12 cellular contexts compared by ENCODE assay signal in the genomic region with DNA sequence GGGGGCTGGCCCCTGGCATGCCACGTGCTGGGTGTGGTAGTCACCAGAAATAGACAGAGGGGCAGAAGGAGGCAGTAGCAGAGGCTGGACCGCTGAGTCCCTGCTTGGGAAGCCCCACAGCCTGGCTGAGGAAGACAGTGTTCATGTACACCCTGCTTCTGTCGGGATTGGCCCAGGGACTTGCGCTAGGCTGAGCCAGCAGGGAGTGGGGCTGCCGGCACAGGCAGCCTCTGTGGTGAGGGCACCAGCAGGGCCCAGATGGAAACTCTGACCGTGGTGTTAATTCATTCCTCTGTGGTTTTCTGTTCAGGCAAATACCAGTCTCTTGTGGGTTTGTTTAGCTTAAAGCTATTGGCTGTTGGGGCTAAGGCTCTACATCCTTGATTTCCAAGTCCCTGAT.
DNase-seq lines count a peak whose midpoint lies in the region; ATAC-seq and TF ChIP-seq lines count a peak whose summit lies in the region.
"Had no signal": no experiment of that assay in that cellular context is flagged by ENCODE, and none has a peak within 500 bp of the region (broad histone marks: within the 10 kb centered on the region; RNA-seq: fewer than 3 reads in every experiment).

No MANE protein-coding gene starts in this region.

- intact Hi-C loops in adrenal gland (cut with DNase I) = no loop called here

- H3K27ac Mint-ChIP-seq in activated T-cell treated with anti-CD3 and anti-CD28 coated beads, Interleukin-2, amount 50 U/mL, for 24 hours = no peak overlapping the region
- H3K27ac Mint-ChIP-seq in stimulated activated effector memory CD8-positive, alpha-beta T cell treated with anti-CD3 and anti-CD28 coated beads, Interleukin-12 subunit alpha, Interleukin-12 subunit beta, amount 100 ng/mL, for 72 hours = no peak overlapping the region
- H3K27ac Mint-ChIP-seq: endodermal cell had no signal

- H3K27me3 Mint-ChIP-seq in activated T-cell treated with anti-CD3 and anti-CD28 coated beads, Interleukin-2, amount 50 U/mL, for 24 hours = peaks cover 32% of the 10 kb centered on the region

- 72 to 83% (median 78%) methylated on average over 1 to 6 of the region's 6 CpGs for WGBS in adrenal gland, 4 donors

- no peak for TF ChIP-seq CTCF in adrenal gland (IDR thresholded peaks at IDR 0.05)

- H3K4me3 Mint-ChIP-seq in activated T-cell treated with anti-CD3 and anti-CD28 coated beads, Interleukin-2, amount 50 U/mL, for 24 hours = no peak overlapping the region
- no peak overlapping the region for H3K4me3 Mint-ChIP-seq in stimulated activated effector memory CD8-positive, alpha-beta T cell treated with anti-CD3 and anti-CD28 coated beads, Interleukin-12 subunit alpha, Interleukin-12 subunit beta, amount 100 ng/mL, for 72 hours
- H3K4me3 Mint-ChIP-seq: endodermal cell had no signal

- ATAC-seq in HG03060 (IDR thresholded peaks at IDR 0.05; ENCODE audit: low read depth, unreplicated experiment) (peak; percentile 37), HG03457 (IDR thresholded peaks at IDR 0.05; ENCODE audit: unreplicated experiment) (no peak)
- ATAC-seq in stimulated activated effector memory CD8-positive, alpha-beta T cell treated with anti-CD3 and anti-CD28 coated beads, Interleukin-12 subunit alpha, Interleukin-12 subunit beta, amount 100 ng/mL, for 72 hours = peak; percentile 36

- H3K4me1 ChIP-seq in adrenal gland (replicated peaks in 1 of 2) = no peaks in the 10 kb centered on the region
- H3K4me1 ChIP-seq: HAP-1 had no signal

- no peak overlapping the region for H3K4me3 ChIP-seq in adrenal gland
- H3K4me3 ChIP-seq: HAP-1, MG63 had no signal

- H3K9me3 Mint-ChIP-seq in activated T-cell treated with anti-CD3 and anti-CD28 coated beads, Interleukin-2, amount 50 U/mL, for 24 hours = no peaks in the 10 kb centered on the region
- H3K9me3 Mint-ChIP-seq in stimulated activated effector memory CD8-positive, alpha-beta T cell treated with anti-CD3 and anti-CD28 coated beads, Interleukin-12 subunit alpha, Interleukin-12 subunit beta, amount 100 ng/mL, for 72 hours = no peaks in the 10 kb centered on the region
- H3K9me3 Mint-ChIP-seq: endodermal cell had no signal

- peaks cover 29% of the 10 kb centered on the region for H3K4me1 Mint-ChIP-seq in activated T-cell treated with anti-CD3 and anti-CD28 coated beads, Interleukin-2, amount 50 U/mL, for 24 hours (ENCODE audit: low read depth)
- peaks cover 30% of the 10 kb centered on the region for H3K4me1 Mint-ChIP-seq in stimulated activated effector memory CD8-positive, alpha-beta T cell treated with anti-CD3 and anti-CD28 coated beads, Interleukin-12 subunit alpha, Interleukin-12 subunit beta, amount 100 ng/mL, for 72 hours

- no peaks in the 10 kb centered on the region for H3K9me3 ChIP-seq in adrenal gland (replicated peaks in 1 of 3)
- H3K9me3 ChIP-seq: HAP-1, MG63 had no signal

- no peaks in the 10 kb centered on the region for H3K27me3 ChIP-seq in adrenal gland
- H3K27me3 ChIP-seq: MG63 had no signal

- no peak for TF ChIP-seq POLR2A in adrenal gland (IDR thresholded peaks at IDR 0.05)

- peak; percentile 18 for DNase-seq in activated T-cell treated with anti-CD3 and anti-CD28 coated beads for 48 hours (ENCODE audit: low read depth)
- no peak for DNase-seq in activated T-cell treated with anti-CD3 and anti-CD28 coated beads, Interleukin-2, amount 50 U/mL, for 24 hours
- DNase-seq in epithelial cell of prostate (ENCODE audit: low read depth, low spot score) = no peak
- peak in 1 of 2 donors; percentile 55 for DNase-seq in stimulated activated effector memory CD8-positive, alpha-beta T cell treated with anti-CD3 and anti-CD28 coated beads, Interleukin-12 subunit alpha, Interleukin-12 subunit beta, amount 100 ng/mL, for 72 hours (ENCODE audit: low spot score in 2 of 2)
- no peak for DNase-seq in ecto neural progenitor cell (ENCODE audit: low spot score)
- no peak for DNase-seq in adrenal gland
- DNase-seq: endodermal cell, MG63, NCI-H748 treated with DMSO at 0.1 percent for 48 hours had no signal

- peak overlapping the region; percentile 60 for H3K27ac ChIP-seq in epithelial cell of prostate
- H3K27ac ChIP-seq in adrenal gland = no peak overlapping the region

- no peaks in the 10 kb centered on the region for H3K36me3 ChIP-seq in adrenal gland (replicated peaks in 1 of 2)
- H3K36me3 ChIP-seq: HAP-1, MG63 had no signal

- no peaks in the 10 kb centered on the region for H3K36me3 Mint-ChIP-seq in activated T-cell treated with anti-CD3 and anti-CD28 coated beads, Interleukin-2, amount 50 U/mL, for 24 hours (ENCODE audit: low read depth)
- H3K36me3 Mint-ChIP-seq in stimulated activated effector memory CD8-positive, alpha-beta T cell treated with anti-CD3 and anti-CD28 coated beads, Interleukin-12 subunit alpha, Interleukin-12 subunit beta, amount 100 ng/mL, for 72 hours = no peaks in the 10 kb centered on the region
